In the genomic region with DNA sequence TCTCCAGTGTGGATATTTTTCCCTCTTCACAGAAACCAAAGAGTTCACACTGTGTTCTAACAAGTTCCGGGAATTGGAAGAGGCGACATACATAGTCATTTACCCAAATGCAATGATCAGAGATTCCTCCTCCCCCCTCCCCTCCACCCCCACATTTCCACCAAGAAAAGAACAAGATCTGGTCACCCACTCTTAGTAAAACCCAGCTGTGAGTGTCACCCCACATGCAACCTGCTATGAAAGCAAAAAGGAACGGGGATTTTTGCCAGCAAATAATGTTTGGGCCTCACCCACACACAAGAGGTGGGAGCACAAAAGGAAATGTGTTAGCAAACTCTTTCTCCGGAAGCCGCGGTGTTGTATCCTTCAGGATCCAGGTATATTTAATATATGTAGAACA, we compare ENCODE assay signal across 22 cellular contexts.
DNase-seq lines count a peak whose midpoint lies in the region; ATAC-seq, FAIRE-seq and TF ChIP-seq lines count a peak whose summit lies in the region.
"Had no signal": no experiment of that assay in that cellular context is flagged by ENCODE, and none has a peak within 500 bp of the region (broad histone marks: within the 10 kb centered on the region; RNA-seq: fewer than 3 reads in every experiment).

No MANE protein-coding gene starts in this region.

- no peaks in the 10 kb centered on the region for H3F3A ChIP-seq in GM23338 (replicated peaks; ENCODE audit: low read depth)

- H2AFZ ChIP-seq in GM23338 = no peak overlapping the region

- no peak overlapping the region for H3K27ac Mint-ChIP-seq in GM23338
- H3K27ac Mint-ChIP-seq: B cell; CD4-positive, alpha-beta T cell; CD8-positive, alpha-beta T cell had no signal

- H3K36me3 ChIP-seq in GM23338 (ENCODE audit: insufficient read depth) = no peaks in the 10 kb centered on the region
- H3K36me3 ChIP-seq: BLaER1 treated with 17β-estradiol and CSF1 and Interleukin-3, amounts not matched to agents 10 nM and 100 nM had no signal

- FAIRE-seq in frontal cortex (lab: Jason Lieb, UNC) = no peak
- FAIRE-seq: A549, D721Med, G401.6, GM12891, GM19239 had no signal

- H3K9me2 ChIP-seq in GM23338 (ENCODE audit: insufficient read depth) = no peaks in the 10 kb centered on the region

- H3K4me3 Mint-ChIP-seq in GM23338 = no peak overlapping the region
- H3K4me3 Mint-ChIP-seq: B cell; CD4-positive, alpha-beta T cell; CD8-positive, alpha-beta T cell had no signal

- DNase-seq in RPMI8226 (peak; percentile 56), middle frontal gyrus (ENCODE audit: extremely low spot score, low spot score) (peak; percentile 21), putamen (ENCODE audit: low spot score) (peak; percentile 34), frontal cortex (ENCODE audit: low spot score in 2 of 2) (no peak), GM23338 (ENCODE audit: low spot score) (no peak)
- DNase-seq: AML-193; Caco-2; Calu3; CD4-positive, alpha-beta T cell; CD8-positive, alpha-beta T cell; DMS79 treated with DMSO at 0.1 percent for 48 hours; GF-D8 had no signal

- H3K4me1 ChIP-seq in GM23338 (ENCODE audit: insufficient read depth) = no peaks in the 10 kb centered on the region
- H3K4me1 ChIP-seq: A549, Caco-2 had no signal

- no peak overlapping the region for H3K27ac ChIP-seq in GM23338 (ENCODE audit: low read depth)
- H3K27ac ChIP-seq: 22Rv1; A549; BLaER1 treated with 17β-estradiol and CSF1 and Interleukin-3, amounts not matched to agents 10 nM and 100 nM; C4-2B had no signal

- no peaks in the 10 kb centered on the region for H3K27me3 ChIP-seq in GM23338 (ENCODE audit: insufficient read depth)
- H3K27me3 ChIP-seq: BLaER1 treated with 17β-estradiol and CSF1 and Interleukin-3, amounts not matched to agents 10 nM and 100 nM had no signal

- ATAC-seq in GM21423 (IDR thresholded peaks at IDR 0.05; ENCODE audit: unreplicated experiment) (no peak), GM23338 (no peak)
- ATAC-seq: A549; CD8-positive, alpha-beta T cell had no signal

- no peak overlapping the region for H3K4me3 ChIP-seq in GM23338
- H3K4me3 ChIP-seq: A549; BLaER1 treated with 17β-estradiol and CSF1 and Interleukin-3, amounts not matched to agents 10 nM and 100 nM had no signal

- H3K27me3 Mint-ChIP-seq in GM23338 (ENCODE audit: insufficient read depth, low read depth, poor library complexity) = peaks cover 2% of the 10 kb centered on the region
- H3K27me3 Mint-ChIP-seq: B cell; CD4-positive, alpha-beta T cell had no signal

- H4K20me1 ChIP-seq in GM23338 (replicated peaks; ENCODE audit: insufficient read depth) = no peaks in the 10 kb centered on the region
- H4K20me1 ChIP-seq: BLaER1 treated with 17β-estradiol and CSF1 and Interleukin-3, amounts not matched to agents 10 nM and 100 nM had no signal

- H3K4me1 Mint-ChIP-seq in GM23338 = no peaks in the 10 kb centered on the region
- H3K4me1 Mint-ChIP-seq: B cell had no signal

- no peak overlapping the region for H3K4me2 ChIP-seq in GM23338
- H3K4me2 ChIP-seq: A549; BLaER1 treated with 17β-estradiol and CSF1 and Interleukin-3, amounts not matched to agents 10 nM and 100 nM had no signal

- peaks cover 100% of the 10 kb centered on the region for H3K9me3 Mint-ChIP-seq in GM23338
- H3K9me3 Mint-ChIP-seq: CD4-positive, alpha-beta T cell had no signal

- H3K79me2 ChIP-seq in GM23338 (replicated peaks; ENCODE audit: insufficient read depth) = no peaks in the 10 kb centered on the region

- no peak for TF ChIP-seq CTCF in GM23338 (conservative IDR thresholded peaks at IDR 0.05; ENCODE audit: low read depth in 2 of 2)

- peaks cover 31% of the 10 kb centered on the region; the same call in 2 of the 3 replicates for H3K36me3 Mint-ChIP-seq in GM23338 (ENCODE audit: low read depth)
- H3K36me3 Mint-ChIP-seq: CD8-positive, alpha-beta T cell had no signal

TF ChIP-seq in GM23338, 12 proteins besides CTCF, POLR2A, EP300 and RAD21:
- TF ChIP-seq REST (IDR thresholded peaks at IDR 0.05; ENCODE audit: unreplicated experiment) (no peak), POLR2AphosphoS5 (IDR thresholded peaks at IDR 0.05; ENCODE audit: low read depth) (no peak), CREB1 (CRISPR knock-in tag; IDR thresholded peaks at IDR 0.05; ENCODE audit: low read depth) (no peak), EZH2 (IDR thresholded peaks at IDR 0.05; ENCODE audit: low read depth, unreplicated experiment) (no peak), STAT1 (IDR thresholded peaks at IDR 0.05; ENCODE audit: unreplicated experiment) (no peak)

Comparison
In these comparisons a context has a peak if more than half of its experiments do, and no peak if none do; other contexts are left out.
1. DNase-seq: peak in RPMI8226 (single experiment), middle frontal gyrus (single experiment) and putamen (single experiment); none in frontal cortex (0 of 2) and GM23338 (single experiment).